In the genomic region with DNA sequence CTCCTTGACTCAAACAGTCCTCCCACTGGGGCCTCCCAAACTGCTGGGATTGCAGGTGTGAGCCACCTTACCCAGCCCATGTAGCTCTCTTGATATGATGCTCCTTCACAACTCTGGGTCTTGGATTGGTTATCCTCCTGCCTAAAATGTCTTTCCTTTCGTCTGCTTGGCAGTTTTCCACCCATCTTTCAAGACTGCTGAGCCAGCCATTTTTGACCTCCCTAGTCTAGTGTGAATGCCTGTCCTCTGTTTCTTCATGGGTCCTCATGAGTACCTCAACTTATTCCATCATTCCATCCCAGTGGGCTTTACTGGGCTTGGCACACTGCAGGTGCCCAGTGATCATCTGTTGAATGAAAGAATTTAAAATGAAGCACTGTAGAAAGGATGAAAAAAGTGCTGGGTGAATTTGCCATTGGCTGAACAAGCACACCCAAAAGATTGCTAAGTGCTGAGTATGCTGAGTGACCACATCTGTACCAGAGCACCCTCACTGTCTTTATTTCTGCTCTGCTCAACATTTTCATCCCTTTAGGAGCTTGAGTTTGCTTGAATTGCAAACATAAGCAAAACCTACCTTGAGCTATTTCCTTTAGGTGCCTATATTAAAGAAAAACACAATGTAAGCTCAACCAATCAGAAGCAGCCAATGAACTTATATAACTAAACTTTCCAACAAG, we compare ENCODE assay signal across 20 cellular contexts.
A peak's percentile ranks its signal among the peaks of the same experiment; 100 is the strongest.
DNase-seq lines count a peak whose midpoint lies in the region; ATAC-seq, FAIRE-seq and TF ChIP-seq lines count a peak whose summit lies in the region.
"Had no signal": no experiment of that assay in that cellular context is flagged by ENCODE, and none has a peak within 500 bp of the region (broad histone marks: within the 10 kb centered on the region; RNA-seq: fewer than 3 reads in every experiment).

No MANE protein-coding gene starts in this region.

- H3K4me1 Mint-ChIP-seq in type B pancreatic cell (ENCODE audit: unreplicated experiment) = peaks cover 51% of the 10 kb centered on the region

- H3K27ac Mint-ChIP-seq in type B pancreatic cell = peak overlapping the region; percentile 41

- no peak overlapping the region for H3K4me3 Mint-ChIP-seq in type B pancreatic cell
- H3K4me3 Mint-ChIP-seq: CD4-positive, CD25-positive, alpha-beta regulatory T cell had no signal

- no peak for DNase-seq in HepG2 (ENCODE audit: low spot score)
- no peak for DNase-seq in right lobe of liver
- no peak for DNase-seq in SJSA1 (ENCODE audit: low read depth in 1 of 2, low spot score in 2 of 2)
- peak; percentile 13 for DNase-seq in iris pigment epithelial cell (ENCODE audit: low read depth)
- DNase-seq in type B pancreatic cell (ENCODE audit: extremely low spot score, unreplicated experiment) = no peak
- no peak for DNase-seq in NCI-H1092 treated with DMSO at 0.1 percent for 48 hours (lab: John Stamatoyannopoulos, UW)
- no peak for DNase-seq in NCI-H1694 (lab: John Stamatoyannopoulos, UW)
- DNase-seq in RWPE1 (ENCODE audit: low spot score) = no peak
- DNase-seq: 8988T; AML-193; CD4-positive, CD25-positive, alpha-beta regulatory T cell; DMS79; GDM1; GOT3; Karpas-422; NCI-H1417 treated with DMSO at 0.1 percent for 48 hours; NCI-H2081; NCI-H524 treated with DMSO at 0.1 percent for 48 hours; NK-92 treated with Interleukin-12 subunit alpha and Interleukin-12 subunit beta, amount 100 ng/mL, for 24 hours; PC-3 had no signal

- H3K4me3 ChIP-seq in HepG2 (replicated peaks in 1 of 3; ENCODE audit: insufficient read depth in 1 of 3, low read depth in 2 of 3, low read length in 3 of 3) (no peak overlapping the region), right lobe of liver (no peak overlapping the region), SJSA1 (no peak overlapping the region)

- POLR2A ChIA-PET in HepG2 (lab: Yijun Ruan, JAX) = no interaction called here
- POLR2A ChIA-PET in RWPE1 (lab: Yijun Ruan, JAX; ENCODE audit: low non-redundant PET) = no interaction called here

- H3K27me3 Mint-ChIP-seq in type B pancreatic cell = no peaks in the 10 kb centered on the region

- H3K9me3 ChIP-seq in HepG2 (ENCODE audit: low read length) = no peaks in the 10 kb centered on the region; the same call in 1 of the 2 replicates
- no peaks in the 10 kb centered on the region for H3K9me3 ChIP-seq in right lobe of liver
- 0 out of 2 replicates have a peak, but pooled peaks cover 3% of the 10 kb centered on the region for H3K9me3 ChIP-seq in SJSA1 (replicated peaks)

- CTCF ChIA-PET in HepG2 (lab: Yijun Ruan, JAX; ENCODE audit: low intra/inter-chr PET ratio, low total read pairs) = no interaction called here
- CTCF ChIA-PET in RWPE1 (lab: Yijun Ruan, JAX) = interaction anchor here (0.6 kb wide), 1 partner anchor 348 kb away, joined by 3 read pairs; no protein-coding TSS in a partner anchor

- no peak for TF ChIP-seq CTCF in HepG2 (CRISPR knock-in tag; IDR thresholded peaks at IDR 0.05)
- TF ChIP-seq CTCF in right lobe of liver (IDR thresholded peaks at IDR 0.05) = no peak
- no peak for TF ChIP-seq CTCF in type B pancreatic cell (conservative IDR thresholded peaks at IDR 0.05)
- no peak for TF ChIP-seq CTCF in RWPE1 (conservative IDR thresholded peaks at IDR 0.05; ENCODE audit: low read depth)

- TF ChIP-seq EP300 in HepG2 (IDR thresholded peaks at IDR 0.05; ENCODE audit: low read depth in 2 of 2, low read length in 2 of 2) (no peak), HepG2 (CRISPR knock-in tag; IDR thresholded peaks at IDR 0.05; ENCODE audit: borderline replicate concordance) (no peak)

- H3K9ac ChIP-seq in HepG2 (ENCODE audit: insufficient read depth, low read depth, low read length) = no peak overlapping the region

- peaks cover 99% of the 10 kb centered on the region for H3K4me1 ChIP-seq in HepG2 (ENCODE audit: insufficient read depth, low read length)
- peaks cover 0 to 15% (median 6%) of the 10 kb centered on the region in 4 donors for H3K4me1 ChIP-seq in right lobe of liver
- peaks cover 75% of the 10 kb centered on the region for H3K4me1 ChIP-seq in SJSA1 (replicated peaks)

- no peaks in the 10 kb centered on the region for H4K20me1 ChIP-seq in HepG2 (ENCODE audit: insufficient read depth, low read length)

- H3K4me2 ChIP-seq in HepG2 (ENCODE audit: low read depth, low read length) = no peak overlapping the region

- in situ Hi-C loops in HepG2 (cut with HindIII; ENCODE audit: extremely low pct_ligation_motif_present, low pct_unique_long_range_greater_than_20kb) = no loop called here

- no peak for TF ChIP-seq POLR2A in HepG2 (IDR thresholded peaks at IDR 0.05; ENCODE audit: insufficient read depth in 1 of 2, low read depth in 2 of 2, low read length in 2 of 2)
- no peak for TF ChIP-seq POLR2A in right lobe of liver (IDR thresholded peaks at IDR 0.05)

- FAIRE-seq in HepG2 (lab: Jason Lieb, UNC) = no peak

- ATAC-seq in HepG2 = no peak
- ATAC-seq in right lobe of liver = no peak
- ATAC-seq: PC-3 had no signal

- no peak overlapping the region for H2AFZ ChIP-seq in HepG2 (ENCODE audit: low read length)

- H3K79me2 ChIP-seq in HepG2 (ENCODE audit: insufficient read depth, low read length) = no peaks in the 10 kb centered on the region

- intact Hi-C loops in HepG2 (cut with micrococcal nuclease; ENCODE audit: unreplicated experiment) (no loop called here), right lobe of liver (cut with DNase I) (no loop called here)

- 94% methylated on average over 1 of the region's 1 CpG for WGBS in HepG2 (ENCODE audit: low lambda C conversion rate)
- WGBS in right lobe of liver (ENCODE audit: insufficient coverage, low coverage, low lambda C conversion rate, missing lambda C conversion rate) = 70% methylated on average over 1 of the region's 1 CpG

- no peak overlapping the region for H3K27ac ChIP-seq in HepG2 (ENCODE audit: extremely low read length, insufficient read depth, low read length)
- no peak overlapping the region for H3K27ac ChIP-seq in right lobe of liver
- H3K27ac ChIP-seq in SJSA1 = peak overlapping the region; percentile 86
- no peak overlapping the region for H3K27ac ChIP-seq in RWPE1

- H3K27me3 ChIP-seq in HepG2 (ENCODE audit: control insufficient read depth in 1 of 2, insufficient read depth in 2 of 2, low read length in 2 of 2) = no peaks in the 10 kb centered on the region
- no peaks in the 10 kb centered on the region for H3K27me3 ChIP-seq in right lobe of liver
- H3K27me3 ChIP-seq in SJSA1 (replicated peaks) = no peaks in the 10 kb centered on the region

- no peak for TF ChIP-seq RAD21 in HepG2 (CRISPR knock-in tag; IDR thresholded peaks at IDR 0.05)

- H3K36me3 Mint-ChIP-seq in type B pancreatic cell = no peaks in the 10 kb centered on the region

- BruUV-seq in HepG2 (replicated peaks; lab: Mats Ljungman, UMichigan) = no TSS peak

- H3K36me3 ChIP-seq in HepG2 (replicated peaks in 1 of 2; ENCODE audit: control insufficient read depth in 1 of 2, insufficient read depth in 2 of 2, low read length in 2 of 2) (no peaks in the 10 kb centered on the region), right lobe of liver (no peaks in the 10 kb centered on the region), SJSA1 (no peaks in the 10 kb centered on the region)

- peaks cover 8% of the 10 kb centered on the region for H3K9me3 Mint-ChIP-seq in type B pancreatic cell

TF ChIP-seq in HepG2, 621 proteins besides CTCF, POLR2A, EP300 and RAD21 (continues in another document):
- TF ChIP-seq ZNF121 (CRISPR knock-in tag; IDR thresholded peaks at IDR 0.05) (0 out of 2 replicates have a peak, but pooled peaks have one; percentile 27), IRF2 (CRISPR knock-in tag; IDR thresholded peaks at IDR 0.05) (no peak), AKAP8 (CRISPR knock-in tag; IDR thresholded peaks at IDR 0.05) (no peak), ZNF430 (CRISPR knock-in tag; IDR thresholded peaks at IDR 0.05) (no peak), FOSL2 (CRISPR knock-in tag; IDR thresholded peaks at IDR 0.05) (no peak), HES4 (CRISPR knock-in tag; IDR thresholded peaks at IDR 0.05; ENCODE audit: borderline replicate concordance) (no peak), ZNF660 (CRISPR knock-in tag; IDR thresholded peaks at IDR 0.05; ENCODE audit: borderline replicate concordance, low read depth) (no peak)
- TF ChIP-seq, protein P1, sequence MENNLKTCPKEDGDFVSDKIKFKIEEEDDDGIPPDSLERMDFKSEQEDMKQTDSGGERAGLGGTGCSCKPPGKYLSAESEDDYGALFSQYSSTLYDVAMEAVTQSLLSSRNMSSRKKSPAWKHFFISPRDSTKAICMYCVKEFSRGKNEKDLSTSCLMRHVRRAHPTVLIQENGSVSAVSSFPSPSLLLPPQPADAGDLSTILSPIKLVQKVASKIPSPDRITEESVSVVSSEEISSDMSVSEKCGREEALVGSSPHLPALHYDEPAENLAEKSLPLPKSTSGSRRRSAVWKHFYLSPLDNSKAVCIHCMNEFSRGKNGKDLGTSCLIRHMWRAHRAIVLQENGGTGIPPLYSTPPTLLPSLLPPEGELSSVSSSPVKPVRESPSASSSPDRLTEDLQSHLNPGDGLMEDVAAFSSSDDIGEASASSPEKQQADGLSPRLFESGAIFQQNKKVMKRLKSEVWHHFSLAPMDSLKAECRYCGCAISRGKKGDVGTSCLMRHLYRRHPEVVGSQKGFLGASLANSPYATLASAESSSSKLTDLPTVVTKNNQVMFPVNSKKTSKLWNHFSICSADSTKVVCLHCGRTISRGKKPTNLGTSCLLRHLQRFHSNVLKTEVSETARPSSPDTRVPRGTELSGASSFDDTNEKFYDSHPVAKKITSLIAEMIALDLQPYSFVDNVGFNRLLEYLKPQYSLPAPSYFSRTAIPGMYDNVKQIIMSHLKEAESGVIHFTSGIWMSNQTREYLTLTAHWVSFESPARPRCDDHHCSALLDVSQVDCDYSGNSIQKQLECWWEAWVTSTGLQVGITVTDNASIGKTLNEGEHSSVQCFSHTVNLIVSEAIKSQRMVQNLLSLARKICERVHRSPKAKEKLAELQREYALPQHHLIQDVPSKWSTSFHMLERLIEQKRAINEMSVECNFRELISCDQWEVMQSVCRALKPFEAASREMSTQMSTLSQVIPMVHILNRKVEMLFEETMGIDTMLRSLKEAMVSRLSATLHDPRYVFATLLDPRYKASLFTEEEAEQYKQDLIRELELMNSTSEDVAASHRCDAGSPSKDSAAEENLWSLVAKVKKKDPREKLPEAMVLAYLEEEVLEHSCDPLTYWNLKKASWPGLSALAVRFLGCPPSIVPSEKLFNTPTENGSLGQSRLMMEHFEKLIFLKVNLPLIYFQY (CRISPR knock-in tag; IDR thresholded peaks at IDR 0.05; ENCODE audit: borderline replicate concordance) = no peak
